ENCODE assay signal across 1 cellular context in the genomic region with DNA sequence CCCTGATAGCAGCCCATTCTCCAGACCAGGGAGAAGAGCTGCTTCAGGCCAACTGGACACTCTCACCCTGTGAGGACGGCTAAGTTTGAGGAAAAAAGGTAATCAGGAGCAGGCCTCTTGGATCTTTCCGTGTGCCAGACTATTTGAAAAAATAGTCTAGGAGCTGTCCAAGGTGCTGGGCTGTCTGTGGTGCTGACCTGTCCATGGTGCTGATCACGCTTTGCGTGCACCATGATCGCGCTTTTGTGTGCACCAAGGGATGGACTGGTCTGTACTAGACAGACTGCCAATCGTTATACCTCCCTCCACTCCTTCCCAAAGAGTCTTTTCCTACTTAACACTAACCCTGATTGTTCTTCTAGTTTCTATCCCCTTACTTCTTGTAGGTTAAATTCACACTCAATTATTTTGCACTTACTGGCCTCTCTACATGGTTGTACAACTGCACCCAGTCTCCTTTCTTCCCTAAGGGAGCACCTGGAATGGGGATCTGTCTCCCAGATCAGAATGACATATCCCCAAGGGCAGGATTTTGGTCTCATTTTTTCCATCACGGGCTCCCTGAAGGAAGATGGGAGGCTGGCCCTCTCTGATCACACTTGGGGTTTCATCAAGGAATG.
TF ChIP-seq lines count a peak whose summit lies in the region.

No MANE protein-coding gene starts in this region.

TF ChIP-seq in HepG2, 621 proteins besides CTCF, POLR2A, EP300 and RAD21 (continued from another document and continues in another):
- TF ChIP-seq, protein P1, sequence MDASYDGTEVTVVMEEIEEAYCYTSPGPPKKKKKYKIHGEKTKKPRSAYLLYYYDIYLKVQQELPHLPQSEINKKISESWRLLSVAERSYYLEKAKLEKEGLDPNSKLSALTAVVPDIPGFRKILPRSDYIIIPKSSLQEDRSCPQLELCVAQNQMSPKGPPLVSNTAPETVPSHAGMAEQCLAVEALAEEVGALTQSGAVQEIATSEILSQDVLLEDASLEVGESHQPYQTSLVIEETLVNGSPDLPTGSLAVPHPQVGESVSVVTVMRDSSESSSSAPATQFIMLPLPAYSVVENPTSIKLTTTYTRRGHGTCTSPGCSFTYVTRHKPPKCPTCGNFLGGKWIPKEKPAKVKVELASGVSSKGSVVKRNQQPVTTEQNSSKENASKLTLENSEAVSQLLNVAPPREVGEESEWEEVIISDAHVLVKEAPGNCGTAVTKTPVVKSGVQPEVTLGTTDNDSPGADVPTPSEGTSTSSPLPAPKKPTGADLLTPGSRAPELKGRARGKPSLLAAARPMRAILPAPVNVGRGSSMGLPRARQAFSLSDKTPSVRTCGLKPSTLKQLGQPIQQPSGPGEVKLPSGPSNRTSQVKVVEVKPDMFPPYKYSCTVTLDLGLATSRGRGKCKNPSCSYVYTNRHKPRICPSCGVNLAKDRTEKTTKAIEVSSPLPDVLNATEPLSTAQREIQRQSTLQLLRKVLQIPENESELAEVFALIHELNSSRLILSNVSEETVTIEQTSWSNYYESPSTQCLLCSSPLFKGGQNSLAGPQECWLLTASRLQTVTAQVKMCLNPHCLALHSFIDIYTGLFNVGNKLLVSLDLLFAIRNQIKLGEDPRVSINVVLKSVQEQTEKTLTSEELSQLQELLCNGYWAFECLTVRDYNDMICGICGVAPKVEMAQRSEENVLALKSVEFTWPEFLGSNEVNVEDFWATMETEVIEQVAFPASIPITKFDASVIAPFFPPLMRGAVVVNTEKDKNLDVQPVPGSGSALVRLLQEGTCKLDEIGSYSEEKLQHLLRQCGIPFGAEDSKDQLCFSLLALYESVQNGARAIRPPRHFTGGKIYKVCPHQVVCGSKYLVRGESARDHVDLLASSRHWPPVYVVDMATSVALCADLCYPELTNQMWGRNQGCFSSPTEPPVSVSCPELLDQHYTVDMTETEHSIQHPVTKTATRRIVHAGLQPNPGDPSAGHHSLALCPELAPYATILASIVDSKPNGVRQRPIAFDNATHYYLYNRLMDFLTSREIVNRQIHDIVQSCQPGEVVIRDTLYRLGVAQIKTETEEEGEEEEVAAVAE (CRISPR knock-in tag; IDR thresholded peaks at IDR 0.05; ENCODE audit: borderline replicate concordance): peak; percentile 99
- TF ChIP-seq, protein P2, sequence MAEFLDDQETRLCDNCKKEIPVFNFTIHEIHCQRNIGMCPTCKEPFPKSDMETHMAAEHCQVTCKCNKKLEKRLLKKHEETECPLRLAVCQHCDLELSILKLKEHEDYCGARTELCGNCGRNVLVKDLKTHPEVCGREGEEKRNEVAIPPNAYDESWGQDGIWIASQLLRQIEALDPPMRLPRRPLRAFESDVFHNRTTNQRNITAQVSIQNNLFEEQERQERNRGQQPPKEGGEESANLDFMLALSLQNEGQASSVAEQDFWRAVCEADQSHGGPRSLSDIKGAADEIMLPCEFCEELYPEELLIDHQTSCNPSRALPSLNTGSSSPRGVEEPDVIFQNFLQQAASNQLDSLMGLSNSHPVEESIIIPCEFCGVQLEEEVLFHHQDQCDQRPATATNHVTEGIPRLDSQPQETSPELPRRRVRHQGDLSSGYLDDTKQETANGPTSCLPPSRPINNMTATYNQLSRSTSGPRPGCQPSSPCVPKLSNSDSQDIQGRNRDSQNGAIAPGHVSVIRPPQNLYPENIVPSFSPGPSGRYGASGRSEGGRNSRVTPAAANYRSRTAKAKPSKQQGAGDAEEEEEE (CRISPR knock-in tag; IDR thresholded peaks at IDR 0.05; ENCODE audit: borderline replicate concordance): peak; percentile 100
- TF ChIP-seq HES4 (CRISPR knock-in tag; IDR thresholded peaks at IDR 0.05; ENCODE audit: borderline replicate concordance) (peak; percentile 100), GATAD1 (CRISPR knock-in tag; IDR thresholded peaks at IDR 0.05) (peak; percentile 90), ZNF335 (CRISPR knock-in tag; IDR thresholded peaks at IDR 0.05) (peak; percentile 98), AGO2 (optimal IDR thresholded peaks at IDR 0.05; ENCODE audit: low read depth, low read length) (no peak), HNF4G (IDR thresholded peaks at IDR 0.05; ENCODE audit: borderline replicate concordance, low read depth, low read length) (no peak), HNF4G (CRISPR knock-in tag; IDR thresholded peaks at IDR 0.05; ENCODE audit: borderline replicate concordance, low read depth) (peak; percentile 94), ZNF776 (CRISPR knock-in tag; IDR thresholded peaks at IDR 0.05) (peak; percentile 99), CAMTA2 (CRISPR knock-in tag; IDR thresholded peaks at IDR 0.05; ENCODE audit: borderline replicate concordance) (peak; percentile 100), TAF1 (CRISPR knock-in tag; IDR thresholded peaks at IDR 0.05) (peak; percentile 90), KAT2B (IDR thresholded peaks at IDR 0.05; ENCODE audit: borderline replicate concordance, low read depth, low read length) (no peak), ZNF253 (CRISPR knock-in tag; IDR thresholded peaks at IDR 0.05; ENCODE audit: borderline replicate concordance) (peak; percentile 99), AHR (CRISPR knock-in tag; IDR thresholded peaks at IDR 0.05) (peak; percentile 100), ZNF644 (CRISPR knock-in tag; IDR thresholded peaks at IDR 0.05; ENCODE audit: low read depth) (peak; percentile 97), PHB2 (IDR thresholded peaks at IDR 0.05; ENCODE audit: partially characterized antibody) (no peak), BRD4 (CRISPR knock-in tag; IDR thresholded peaks at IDR 0.05) (peak; percentile 65; the same call in 1 of the 2 replicates), HNRNPUL1 (IDR thresholded peaks at IDR 0.05; ENCODE audit: low read depth, low read length) (no peak), HNRNPLL (IDR thresholded peaks at IDR 0.05; ENCODE audit: low read depth, low read length, poor library complexity, severe bottlenecking) (no peak), CENPX (CRISPR knock-in tag; IDR thresholded peaks at IDR 0.05) (peak; percentile 97), ZNF3 (CRISPR knock-in tag; IDR thresholded peaks at IDR 0.05) (peak; percentile 97), ZC3H4 (CRISPR knock-in tag; IDR thresholded peaks at IDR 0.05; ENCODE audit: borderline replicate concordance) (peak; percentile 99; the same call in 1 of the 2 replicates), ZNF34 (CRISPR knock-in tag; IDR thresholded peaks at IDR 0.05; ENCODE audit: borderline replicate concordance) (peak; percentile 91; the same call in 1 of the 2 replicates), ZFP62 (CRISPR knock-in tag; IDR thresholded peaks at IDR 0.05) (no peak), ATM (IDR thresholded peaks at IDR 0.05; ENCODE audit: borderline replicate concordance) (no peak), PITX1 (CRISPR knock-in tag; IDR thresholded peaks at IDR 0.05) (peak; percentile 97), MEIS2 (CRISPR knock-in tag; IDR thresholded peaks at IDR 0.05) (peak; percentile 100), MED8 (CRISPR knock-in tag; IDR thresholded peaks at IDR 0.05; ENCODE audit: insufficient replicate concordance) (peak; percentile 59), MBD4 (IDR thresholded peaks at IDR 0.05; ENCODE audit: borderline replicate concordance, low read length) (no peak), MXD4 (CRISPR knock-in tag; IDR thresholded peaks at IDR 0.05) (peak; percentile 99), ZNF547 (CRISPR knock-in tag; IDR thresholded peaks at IDR 0.05) (peak; percentile 99), ZNF709 (CRISPR knock-in tag; IDR thresholded peaks at IDR 0.05) (peak; percentile 100), ZNF614 (CRISPR knock-in tag; IDR thresholded peaks at IDR 0.05; ENCODE audit: borderline replicate concordance) (peak; percentile 99), CHD2 (IDR thresholded peaks at IDR 0.05; ENCODE audit: low read depth, low read length) (no peak), ZNF749 (CRISPR knock-in tag; IDR thresholded peaks at IDR 0.05; ENCODE audit: borderline replicate concordance) (peak; percentile 100), ZNF839 (CRISPR knock-in tag; IDR thresholded peaks at IDR 0.05; ENCODE audit: borderline replicate concordance) (peak; percentile 99), ZNF292 (CRISPR knock-in tag; IDR thresholded peaks at IDR 0.05; ENCODE audit: borderline replicate concordance, low read depth) (peak; percentile 36; the same call in 1 of the 2 replicates), ZNF460 (CRISPR knock-in tag; IDR thresholded peaks at IDR 0.05; ENCODE audit: borderline replicate concordance) (peak; percentile 41; the same call in 1 of the 2 replicates), ZMAT3 (CRISPR knock-in tag; conservative IDR thresholded peaks at IDR 0.05) (peak; percentile 100)
- TF ChIP-seq, protein P3, sequence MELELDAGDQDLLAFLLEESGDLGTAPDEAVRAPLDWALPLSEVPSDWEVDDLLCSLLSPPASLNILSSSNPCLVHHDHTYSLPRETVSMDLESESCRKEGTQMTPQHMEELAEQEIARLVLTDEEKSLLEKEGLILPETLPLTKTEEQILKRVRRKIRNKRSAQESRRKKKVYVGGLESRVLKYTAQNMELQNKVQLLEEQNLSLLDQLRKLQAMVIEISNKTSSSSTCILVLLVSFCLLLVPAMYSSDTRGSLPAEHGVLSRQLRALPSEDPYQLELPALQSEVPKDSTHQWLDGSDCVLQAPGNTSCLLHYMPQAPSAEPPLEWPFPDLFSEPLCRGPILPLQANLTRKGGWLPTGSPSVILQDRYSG (CRISPR knock-in tag; IDR thresholded peaks at IDR 0.05): peak; percentile 100
- TF ChIP-seq, protein P4, sequence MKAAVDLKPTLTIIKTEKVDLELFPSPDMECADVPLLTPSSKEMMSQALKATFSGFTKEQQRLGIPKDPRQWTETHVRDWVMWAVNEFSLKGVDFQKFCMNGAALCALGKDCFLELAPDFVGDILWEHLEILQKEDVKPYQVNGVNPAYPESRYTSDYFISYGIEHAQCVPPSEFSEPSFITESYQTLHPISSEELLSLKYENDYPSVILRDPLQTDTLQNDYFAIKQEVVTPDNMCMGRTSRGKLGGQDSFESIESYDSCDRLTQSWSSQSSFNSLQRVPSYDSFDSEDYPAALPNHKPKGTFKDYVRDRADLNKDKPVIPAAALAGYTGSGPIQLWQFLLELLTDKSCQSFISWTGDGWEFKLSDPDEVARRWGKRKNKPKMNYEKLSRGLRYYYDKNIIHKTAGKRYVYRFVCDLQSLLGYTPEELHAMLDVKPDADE (CRISPR knock-in tag; IDR thresholded peaks at IDR 0.05): peak; percentile 100
- TF ChIP-seq, protein P5, sequence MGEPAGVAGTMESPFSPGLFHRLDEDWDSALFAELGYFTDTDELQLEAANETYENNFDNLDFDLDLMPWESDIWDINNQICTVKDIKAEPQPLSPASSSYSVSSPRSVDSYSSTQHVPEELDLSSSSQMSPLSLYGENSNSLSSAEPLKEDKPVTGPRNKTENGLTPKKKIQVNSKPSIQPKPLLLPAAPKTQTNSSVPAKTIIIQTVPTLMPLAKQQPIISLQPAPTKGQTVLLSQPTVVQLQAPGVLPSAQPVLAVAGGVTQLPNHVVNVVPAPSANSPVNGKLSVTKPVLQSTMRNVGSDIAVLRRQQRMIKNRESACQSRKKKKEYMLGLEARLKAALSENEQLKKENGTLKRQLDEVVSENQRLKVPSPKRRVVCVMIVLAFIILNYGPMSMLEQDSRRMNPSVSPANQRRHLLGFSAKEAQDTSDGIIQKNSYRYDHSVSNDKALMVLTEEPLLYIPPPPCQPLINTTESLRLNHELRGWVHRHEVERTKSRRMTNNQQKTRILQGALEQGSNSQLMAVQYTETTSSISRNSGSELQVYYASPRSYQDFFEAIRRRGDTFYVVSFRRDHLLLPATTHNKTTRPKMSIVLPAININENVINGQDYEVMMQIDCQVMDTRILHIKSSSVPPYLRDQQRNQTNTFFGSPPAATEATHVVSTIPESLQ (CRISPR knock-in tag; conservative IDR thresholded peaks at IDR 0.05): peak; percentile 100
- TF ChIP-seq, protein P6, sequence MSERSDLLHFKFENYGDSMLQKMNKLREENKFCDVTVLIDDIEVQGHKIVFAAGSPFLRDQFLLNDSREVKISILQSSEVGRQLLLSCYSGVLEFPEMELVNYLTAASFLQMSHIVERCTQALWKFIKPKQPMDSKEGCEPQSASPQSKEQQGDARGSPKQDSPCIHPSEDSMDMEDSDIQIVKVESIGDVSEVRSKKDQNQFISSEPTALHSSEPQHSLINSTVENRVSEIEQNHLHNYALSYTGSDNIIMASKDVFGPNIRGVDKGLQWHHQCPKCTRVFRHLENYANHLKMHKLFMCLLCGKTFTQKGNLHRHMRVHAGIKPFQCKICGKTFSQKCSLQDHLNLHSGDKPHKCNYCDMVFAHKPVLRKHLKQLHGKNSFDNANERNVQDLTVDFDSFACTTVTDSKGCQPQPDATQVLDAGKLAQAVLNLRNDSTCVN (CRISPR knock-in tag; IDR thresholded peaks at IDR 0.05; ENCODE audit: borderline replicate concordance): peak; percentile 99
- TF ChIP-seq, protein P7, sequence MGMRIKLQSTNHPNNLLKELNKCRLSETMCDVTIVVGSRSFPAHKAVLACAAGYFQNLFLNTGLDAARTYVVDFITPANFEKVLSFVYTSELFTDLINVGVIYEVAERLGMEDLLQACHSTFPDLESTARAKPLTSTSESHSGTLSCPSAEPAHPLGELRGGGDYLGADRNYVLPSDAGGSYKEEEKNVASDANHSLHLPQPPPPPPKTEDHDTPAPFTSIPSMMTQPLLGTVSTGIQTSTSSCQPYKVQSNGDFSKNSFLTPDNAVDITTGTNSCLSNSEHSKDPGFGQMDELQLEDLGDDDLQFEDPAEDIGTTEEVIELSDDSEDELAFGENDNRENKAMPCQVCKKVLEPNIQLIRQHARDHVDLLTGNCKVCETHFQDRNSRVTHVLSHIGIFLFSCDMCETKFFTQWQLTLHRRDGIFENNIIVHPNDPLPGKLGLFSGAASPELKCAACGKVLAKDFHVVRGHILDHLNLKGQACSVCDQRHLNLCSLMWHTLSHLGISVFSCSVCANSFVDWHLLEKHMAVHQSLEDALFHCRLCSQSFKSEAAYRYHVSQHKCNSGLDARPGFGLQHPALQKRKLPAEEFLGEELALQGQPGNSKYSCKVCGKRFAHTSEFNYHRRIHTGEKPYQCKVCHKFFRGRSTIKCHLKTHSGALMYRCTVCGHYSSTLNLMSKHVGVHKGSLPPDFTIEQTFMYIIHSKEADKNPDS (CRISPR knock-in tag; IDR thresholded peaks at IDR 0.05): peak; percentile 97
- TF ChIP-seq, protein P8, sequence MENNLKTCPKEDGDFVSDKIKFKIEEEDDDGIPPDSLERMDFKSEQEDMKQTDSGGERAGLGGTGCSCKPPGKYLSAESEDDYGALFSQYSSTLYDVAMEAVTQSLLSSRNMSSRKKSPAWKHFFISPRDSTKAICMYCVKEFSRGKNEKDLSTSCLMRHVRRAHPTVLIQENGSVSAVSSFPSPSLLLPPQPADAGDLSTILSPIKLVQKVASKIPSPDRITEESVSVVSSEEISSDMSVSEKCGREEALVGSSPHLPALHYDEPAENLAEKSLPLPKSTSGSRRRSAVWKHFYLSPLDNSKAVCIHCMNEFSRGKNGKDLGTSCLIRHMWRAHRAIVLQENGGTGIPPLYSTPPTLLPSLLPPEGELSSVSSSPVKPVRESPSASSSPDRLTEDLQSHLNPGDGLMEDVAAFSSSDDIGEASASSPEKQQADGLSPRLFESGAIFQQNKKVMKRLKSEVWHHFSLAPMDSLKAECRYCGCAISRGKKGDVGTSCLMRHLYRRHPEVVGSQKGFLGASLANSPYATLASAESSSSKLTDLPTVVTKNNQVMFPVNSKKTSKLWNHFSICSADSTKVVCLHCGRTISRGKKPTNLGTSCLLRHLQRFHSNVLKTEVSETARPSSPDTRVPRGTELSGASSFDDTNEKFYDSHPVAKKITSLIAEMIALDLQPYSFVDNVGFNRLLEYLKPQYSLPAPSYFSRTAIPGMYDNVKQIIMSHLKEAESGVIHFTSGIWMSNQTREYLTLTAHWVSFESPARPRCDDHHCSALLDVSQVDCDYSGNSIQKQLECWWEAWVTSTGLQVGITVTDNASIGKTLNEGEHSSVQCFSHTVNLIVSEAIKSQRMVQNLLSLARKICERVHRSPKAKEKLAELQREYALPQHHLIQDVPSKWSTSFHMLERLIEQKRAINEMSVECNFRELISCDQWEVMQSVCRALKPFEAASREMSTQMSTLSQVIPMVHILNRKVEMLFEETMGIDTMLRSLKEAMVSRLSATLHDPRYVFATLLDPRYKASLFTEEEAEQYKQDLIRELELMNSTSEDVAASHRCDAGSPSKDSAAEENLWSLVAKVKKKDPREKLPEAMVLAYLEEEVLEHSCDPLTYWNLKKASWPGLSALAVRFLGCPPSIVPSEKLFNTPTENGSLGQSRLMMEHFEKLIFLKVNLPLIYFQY (CRISPR knock-in tag; IDR thresholded peaks at IDR 0.05; ENCODE audit: borderline replicate concordance): peak; percentile 100
